In genomic region chr18:76621184-76621583, GRCh38 we compare ENCODE assay signal across 11 cellular contexts.
DNase-seq lines count a peak whose midpoint lies in the region; ATAC-seq and TF ChIP-seq lines count a peak whose summit lies in the region.
"Had no signal": no experiment of that assay in that cellular context is flagged by ENCODE, and none has a peak within 500 bp of the region (broad histone marks: within the 10 kb centered on the region; RNA-seq: fewer than 3 reads in every experiment).

No MANE protein-coding gene starts in this region.

- H3K9me2 ChIP-seq in neural cell (ENCODE audit: insufficient read depth, low read length): no peaks in the 10 kb centered on the region

- no peak overlapping the region for H3K4me3 ChIP-seq in AG10803 (ENCODE audit: low read length)
- H3K4me3 ChIP-seq in epithelial cell of esophagus (ENCODE audit: low read length): no peak overlapping the region
- peak overlapping the region; percentile 49 for H3K4me3 ChIP-seq in neural cell (ENCODE audit: low read length)

- H3K27ac ChIP-seq in neural cell (ENCODE audit: low read length): no peak overlapping the region

- H2AFZ ChIP-seq in neural cell (ENCODE audit: low read depth, low read length): no peak overlapping the region

- H3K36me3 ChIP-seq in neural cell (ENCODE audit: insufficient read depth, low read length): no peaks in the 10 kb centered on the region

- no peak for TF ChIP-seq CTCF in AG10803 (conservative IDR thresholded peaks at IDR 0.05; ENCODE audit: low read length)
- no peak for TF ChIP-seq CTCF in epithelial cell of esophagus (IDR thresholded peaks at IDR 0.05; ENCODE audit: insufficient read depth, low read depth, low read length, missing control alignments)
- no peak for TF ChIP-seq CTCF in neural cell (IDR thresholded peaks at IDR 0.05; ENCODE audit: poor library complexity, severe bottlenecking)

- ATAC-seq in GM21737 (IDR thresholded peaks at IDR 0.05; ENCODE audit: unreplicated experiment) (no peak), GM21717 (IDR thresholded peaks at IDR 0.05; ENCODE audit: unreplicated experiment) (no peak)
- ATAC-seq: CD8-positive, alpha-beta T cell had no signal

- no peaks in the 10 kb centered on the region for H3F3A ChIP-seq in neural cell (ENCODE audit: insufficient read depth, low read length, poor library complexity, severe bottlenecking)

- no peaks in the 10 kb centered on the region for H3K9me3 ChIP-seq in neural cell (ENCODE audit: low read length)

- H4K20me1 ChIP-seq in neural cell (ENCODE audit: insufficient read depth): no peaks in the 10 kb centered on the region

- H3K4me2 ChIP-seq in neural cell (ENCODE audit: low read length): peak overlapping the region; percentile 4

- no peaks in the 10 kb centered on the region for H3K79me2 ChIP-seq in neural cell (replicated peaks; ENCODE audit: insufficient read depth, low read length)

- TF ChIP-seq RAD21 in neural cell (conservative IDR thresholded peaks at IDR 0.05): no peak

- H3K9ac ChIP-seq in neural cell (ENCODE audit: low read length): no peak overlapping the region

- no peaks in the 10 kb centered on the region for H3K27me3 ChIP-seq in neural cell (ENCODE audit: insufficient read depth, low read depth, low read length)

- DNase-seq in AG10803 (ENCODE audit: low read depth) (peak; percentile 11), NCI-H2081 treated with DMSO at 0.1 percent for 48 hours (lab: John Stamatoyannopoulos, UW) (peak; percentile 25), epithelial cell of esophagus (ENCODE audit: low read depth) (peak; percentile 53), NOMO-1 treated with DMSO at 0.1 percent for 48 hours (lab: John Stamatoyannopoulos, UW; ENCODE audit: unreplicated experiment) (no peak), SHP77 (lab: John Stamatoyannopoulos, UW) (no peak)
- DNase-seq: activated naive CD4-positive, alpha-beta T cell treated with anti-CD3 and anti-CD28 coated beads, Interleukin-2, amount 10 ng/mL, durations not matched to agents 7 days and 5 days; CD8-positive, alpha-beta T cell; NK-92 treated with Interleukin-12 subunit alpha and Interleukin-12 subunit beta, amount 100 ng/mL, for 24 hours had no signal

- TF ChIP-seq EP300 in neural cell (conservative IDR thresholded peaks at IDR 0.05; ENCODE audit: poor library complexity, severe bottlenecking): no peak

TF ChIP-seq in neural cell, 6 proteins besides CTCF, POLR2A, EP300 and RAD21:
- no peak for TF ChIP-seq SMC3 (conservative IDR thresholded peaks at IDR 0.05; ENCODE audit: poor library complexity)
- no peak for TF ChIP-seq MXI1 (conservative IDR thresholded peaks at IDR 0.05; ENCODE audit: poor library complexity, severe bottlenecking)
- no peak for TF ChIP-seq EZH2 (IDR thresholded peaks at IDR 0.05; ENCODE audit: borderline replicate concordance, insufficient read depth, low read length, poor library complexity, severe bottlenecking)
- TF ChIP-seq REST (IDR thresholded peaks at IDR 0.05; ENCODE audit: borderline replicate concordance): no peak
- no peak for TF ChIP-seq TAF1 (IDR thresholded peaks at IDR 0.05; ENCODE audit: low read depth)
- TF ChIP-seq POLR2AphosphoS5 (IDR thresholded peaks at IDR 0.05): no peak
TF ChIP-seq in neural cell: peak in this region for 0.

Comparison
In these comparisons a context has a peak if more than half of its experiments do, and no peak if none do; other contexts are left out.
1. DNase-seq: peak in AG10803 (single experiment), NCI-H2081 treated with DMSO at 0.1 percent for 48 hours (single experiment) and epithelial cell of esophagus (single experiment); none in NOMO-1 treated with DMSO at 0.1 percent for 48 hours (single experiment) and SHP77 (0 of 2).